2 cellular contexts compared by ENCODE assay signal in genomic region chr1:181092056-181092455, GRCh38.
A peak's percentile ranks its signal among the peaks of the same experiment; 100 is the strongest.
TF ChIP-seq lines count a peak whose summit lies in the region.

No MANE protein-coding gene starts in this region.

TF ChIP-seq in HEK293, 187 proteins besides CTCF, POLR2A, EP300 and RAD21:
- TF ChIP-seq SP7 (tag by site-specific recombination; IDR thresholded peaks at IDR 0.05) = no peak
- TF ChIP-seq YY1 (tag by site-specific recombination; IDR thresholded peaks at IDR 0.05) = no peak
- TF ChIP-seq PRDM10 (tag by site-specific recombination; IDR thresholded peaks at IDR 0.05) = 0 out of 2 replicates have a peak, but pooled peaks have one; percentile 11
- TF ChIP-seq ZNF398 (tag by site-specific recombination; IDR thresholded peaks at IDR 0.05) = no peak
- TF ChIP-seq ZNF692 (tag by site-specific recombination; IDR thresholded peaks at IDR 0.05) = peak; percentile 78; the same call in 1 of the 2 replicates
- TF ChIP-seq ZNF639 (tag by site-specific recombination; IDR thresholded peaks at IDR 0.05) = no peak
- TF ChIP-seq ZFP69B (tag by site-specific recombination; IDR thresholded peaks at IDR 0.05) = 0 out of 2 replicates have a peak, but pooled peaks have one; percentile 53

TF ChIP-seq in K562, 482 proteins besides CTCF, POLR2A, EP300 and RAD21:
- TF ChIP-seq ZNF592 (IDR thresholded peaks at IDR 0.05) (no peak), KDM4B (IDR thresholded peaks at IDR 0.05; ENCODE audit: borderline replicate concordance in 2 of 2, low read depth in 1 of 2) (no peak), TCF7 (IDR thresholded peaks at IDR 0.05; ENCODE audit: borderline replicate concordance) (no peak), ARNT (IDR thresholded peaks at IDR 0.05) (no peak), MBD2 (IDR thresholded peaks at IDR 0.05; ENCODE audit: borderline replicate concordance, low read depth) (no peak), FUS (optimal IDR thresholded peaks at IDR 0.05; ENCODE audit: low read depth, low read length) (no peak), TAF7 (tag; IDR thresholded peaks at IDR 0.05) (no peak), RFX1 (IDR thresholded peaks at IDR 0.05) (no peak), IRF2 (CRISPR knock-in tag; IDR thresholded peaks at IDR 0.05) (no peak)
TF ChIP-seq in K562: peak in this region for 0.
